ENCODE assay signal across 8 cellular contexts in genomic region chr3:45659661-45660566, GRCh38. TPM values are rescaled to one million over a fixed set of nuclear protein-coding genes. Genes with fewer than 3 reads are reported as not detected.
DNase-seq lines count a peak whose midpoint lies in the region; ATAC-seq and TF ChIP-seq lines count a peak whose summit lies in the region.

No MANE protein-coding gene starts in this region.

- peak overlapping the region; percentile 60 for H3K27ac Mint-ChIP-seq in activated CD4-positive, alpha-beta T cell treated with anti-CD3 and anti-CD28 coated beads, Interleukin-2, amount 10 ng/mL, durations not matched to agents 24 days and 14 days
- no peak overlapping the region for H3K27ac Mint-ChIP-seq in endodermal cell

- TF ChIP-seq EP300 in upper lobe of left lung (IDR thresholded peaks at IDR 0.05): no peak

- peaks cover 19% of the 10 kb centered on the region for H3K4me1 Mint-ChIP-seq in activated CD4-positive, alpha-beta T cell treated with anti-CD3 and anti-CD28 coated beads, Interleukin-2, amount 10 ng/mL, durations not matched to agents 24 days and 14 days
- H3K4me1 Mint-ChIP-seq in endodermal cell: peaks cover 8% of the 10 kb centered on the region

- no peak for TF ChIP-seq POLR2A in upper lobe of left lung (IDR thresholded peaks at IDR 0.05)

- ATAC-seq in upper lobe of left lung (ENCODE audit: low FRiP score in 2 of 2): peak; percentile 56 to 78
- ATAC-seq in HG03457 (IDR thresholded peaks at IDR 0.05; ENCODE audit: unreplicated experiment): no peak

- H3K9me3 ChIP-seq in MG63 (no peaks in the 10 kb centered on the region), endodermal cell (ENCODE audit: control insufficient read depth, low read length) (peaks cover 23% of the 10 kb centered on the region), upper lobe of left lung (no peaks in the 10 kb centered on the region)

- intact Hi-C loops in activated CD4-positive, alpha-beta T cell treated with anti-CD3 and anti-CD28 coated beads, Interleukin-2, amount 10 ng/mL, durations not matched to agents 24 days and 14 days (cut with micrococcal nuclease): loop anchor here (10.0 kb wide), 2 partner anchors 435 to 545 kb away; partner anchors contain the start of gene TMEM158

- H3K4me3 ChIP-seq in MG63 (no peak overlapping the region), endodermal cell (ENCODE audit: low read length) (peak overlapping the region; percentile 14), upper lobe of left lung (no peak overlapping the region)

- H3K27me3 ChIP-seq in MG63 (no peaks in the 10 kb centered on the region), endodermal cell (ENCODE audit: control insufficient read depth, insufficient read depth, low read length, poor library complexity, severe bottlenecking) (no peaks in the 10 kb centered on the region), upper lobe of left lung (no peaks in the 10 kb centered on the region)

- H3K9ac ChIP-seq in endodermal cell (ENCODE audit: extremely low read depth, low read length, poor library complexity, severe bottlenecking): no peak overlapping the region

- DNase-seq in NCI-H1417 (lab: John Stamatoyannopoulos, UW) (peak; percentile 33 to 60 (median 39)), NCI-H1417 treated with DMSO at 0.1 percent for 48 hours (lab: John Stamatoyannopoulos, UW) (no peak), MG63 (peak; percentile 53), endodermal cell (peak; percentile 93), midbrain (lab: John Stamatoyannopoulos, UW) (peak; percentile 65), upper lobe of left lung (peak in 1 of 2 donors; percentile 81)
- peak; percentile 83 for DNase-seq in activated CD4-positive, alpha-beta T cell treated with anti-CD3 and anti-CD28 coated beads, Interleukin-2, amount 10 ng/mL, durations not matched to agents 24 days and 14 days

- H3K4me3 Mint-ChIP-seq in activated CD4-positive, alpha-beta T cell treated with anti-CD3 and anti-CD28 coated beads, Interleukin-2, amount 10 ng/mL, durations not matched to agents 24 days and 14 days: no peak overlapping the region
- no peak overlapping the region for H3K4me3 Mint-ChIP-seq in endodermal cell

- no peaks in the 10 kb centered on the region for H3K4me1 ChIP-seq in endodermal cell (ENCODE audit: control insufficient read depth, insufficient read depth, low read length)
- H3K4me1 ChIP-seq in upper lobe of left lung: peaks cover 21 to 45% (median 35%) of the 10 kb centered on the region in 4 donors

- H3K36me3 ChIP-seq in MG63 (peaks cover 2% of the 10 kb centered on the region), endodermal cell (ENCODE audit: control insufficient read depth, insufficient read depth, low read length) (peaks cover 24% of the 10 kb centered on the region), upper lobe of left lung (no peaks in the 10 kb centered on the region)

- H3K9me3 Mint-ChIP-seq in activated CD4-positive, alpha-beta T cell treated with anti-CD3 and anti-CD28 coated beads, Interleukin-2, amount 10 ng/mL, durations not matched to agents 24 days and 14 days: no peaks in the 10 kb centered on the region
- H3K9me3 Mint-ChIP-seq in endodermal cell: peaks cover 11% of the 10 kb centered on the region

- peaks cover 2% of the 10 kb centered on the region for H3K36me3 Mint-ChIP-seq in activated CD4-positive, alpha-beta T cell treated with anti-CD3 and anti-CD28 coated beads, Interleukin-2, amount 10 ng/mL, durations not matched to agents 24 days and 14 days (ENCODE audit: low read depth)
- H3K36me3 Mint-ChIP-seq in endodermal cell (ENCODE audit: low read depth): peaks cover 32% of the 10 kb centered on the region

- TF ChIP-seq CTCF in endodermal cell (conservative IDR thresholded peaks at IDR 0.05) (peak; percentile 91), upper lobe of left lung (IDR thresholded peaks at IDR 0.05) (peak; percentile 77 to 97 (median 82))

- 86 to 98% methylated on average over 9 to 19 of the region's 19 CpGs for WGBS in endodermal cell (ENCODE audit: insufficient coverage in 1 of 2, insufficient read length in 1 of 2), 2 experiments
- WGBS in upper lobe of left lung, 2 donors: 55 to 58% methylated on average over 19 of the region's 19 CpGs

- H3K27ac ChIP-seq in endodermal cell (ENCODE audit: low read depth, low read length) (no peak overlapping the region), upper lobe of left lung (peak overlapping the region in 2 of 4 donors; percentile 32 to 52)

- no peaks in the 10 kb centered on the region for H3K27me3 Mint-ChIP-seq in activated CD4-positive, alpha-beta T cell treated with anti-CD3 and anti-CD28 coated beads, Interleukin-2, amount 10 ng/mL, durations not matched to agents 24 days and 14 days
- no peaks in the 10 kb centered on the region for H3K27me3 Mint-ChIP-seq in endodermal cell (ENCODE audit: insufficient read depth)

RNA-seq across cellular contexts. Expression of gene SACM1L, which starts 29.3 kb away (rescaled TPM):
- 7.7 and 50.2 TPM in 2 replicates for total RNA-seq in MG63 (2014; rRNA removed; shearing (Covaris generic); ENCODE audit: low replicate concordance)
- 88.0 and 91.7 TPM in 2 replicates for total RNA-seq in activated CD4-positive, alpha-beta T cell treated with anti-CD3 and anti-CD28 coated beads, Interleukin-2, amount 10 ng/mL, durations not matched to agents 24 days and 14 days
- 100 to 1,000 TPM; 149 to 161 TPM for total RNA-seq in endodermal cell
- polyA plus RNA-seq in endodermal cell (2013, experiment 1 of 2): 63.0 TPM
- polyA plus RNA-seq in endodermal cell (2013, experiment 2 of 2): 66.3 TPM
- 100 to 1,000 TPM in 1 of 6 donors, 10 to 100 TPM in 5; 29.9 to 102 (median 63.9) TPM for total RNA-seq in upper lobe of left lung
